Comparison of ENCODE assay signal across 11 cellular contexts in the genomic region with DNA sequence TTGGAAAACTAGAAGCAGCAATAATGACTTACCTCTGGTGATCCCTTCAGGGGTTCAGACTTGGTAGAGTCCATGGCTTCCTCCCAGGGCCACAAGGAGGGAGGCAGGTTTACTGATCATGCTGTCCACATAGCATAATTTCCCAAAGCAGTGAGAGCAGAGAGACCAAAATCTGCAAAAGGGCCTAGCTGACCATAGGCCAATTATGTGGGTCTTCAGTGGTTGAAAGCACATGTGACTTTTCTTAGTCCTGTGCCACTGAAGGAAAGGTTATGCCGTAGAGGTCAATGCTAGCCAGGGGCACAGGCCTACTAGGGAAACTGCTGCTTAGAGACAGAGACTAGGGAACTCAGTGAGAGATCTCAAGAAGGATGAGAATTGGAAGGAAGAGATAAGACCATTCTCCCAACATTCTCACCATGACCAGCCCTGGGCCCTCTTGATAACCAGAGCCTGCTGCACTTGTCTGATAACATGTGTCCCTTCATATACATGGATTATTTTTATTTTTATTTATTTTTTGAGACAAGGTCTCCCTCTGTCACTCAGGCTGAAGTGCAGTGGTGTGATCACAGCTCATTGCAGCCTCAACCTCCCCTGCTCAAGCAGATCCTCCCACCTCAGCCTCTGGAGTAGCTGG. TPM values are rescaled to one million over a fixed set of nuclear protein-coding genes. Genes with fewer than 3 reads are reported as not detected.
A peak's percentile ranks its signal among the peaks of the same experiment; 100 is the strongest.
DNase-seq lines count a peak whose midpoint lies in the region; ATAC-seq and TF ChIP-seq lines count a peak whose summit lies in the region.
"Had no signal": no experiment of that assay in that cellular context is flagged by ENCODE, and none has a peak within 500 bp of the region (broad histone marks: within the 10 kb centered on the region; RNA-seq: fewer than 3 reads in every experiment).

No MANE protein-coding gene starts in this region.

- H3K27ac ChIP-seq in CD4-positive, CD25-positive, alpha-beta regulatory T cell (ENCODE audit: insufficient read depth, low read length, poor library complexity, severe bottlenecking) = no peak overlapping the region
- peak overlapping the region; percentile 91 for H3K27ac ChIP-seq in KMS-11

- H3K27me3 Mint-ChIP-seq in CD4-positive, CD25-positive, alpha-beta regulatory T cell = no peaks in the 10 kb centered on the region
- no peaks in the 10 kb centered on the region for H3K27me3 Mint-ChIP-seq in activated T-helper 17 cell treated with anti-CD3 and anti-CD28 coated beads, Interleukin-2, amount 50 U/mL, for 72 hours
- H3K27me3 Mint-ChIP-seq in naive thymus-derived CD8-positive, alpha-beta T cell = peaks cover 0 to 2% (median 0%) of the 10 kb centered on the region in 5 donors

- peaks cover 4% of the 10 kb centered on the region for H3K36me3 ChIP-seq in CD4-positive, CD25-positive, alpha-beta regulatory T cell (ENCODE audit: control insufficient read depth, insufficient read depth, low read length)
- no peaks in the 10 kb centered on the region for H3K36me3 ChIP-seq in KMS-11 (ENCODE audit: insufficient read depth)

- peak overlapping the region; percentile 75; the same call in 1 of the 2 replicates for H3K9ac ChIP-seq in KMS-11

- peak overlapping the region in 3 of 4 donors; percentile 63 to 88 (median 73) for H3K4me3 Mint-ChIP-seq in CD4-positive, CD25-positive, alpha-beta regulatory T cell
- H3K4me3 Mint-ChIP-seq in activated T-helper 17 cell treated with anti-CD3 and anti-CD28 coated beads, Interleukin-2, amount 50 U/mL, for 72 hours = peak overlapping the region; percentile 97
- peak overlapping the region in 7 of 10 donors; percentile 6 to 77 (median 57) for H3K4me3 Mint-ChIP-seq in naive thymus-derived CD8-positive, alpha-beta T cell

- H3K27ac Mint-ChIP-seq in CD4-positive, CD25-positive, alpha-beta regulatory T cell = peak overlapping the region in 1 of 3 donors; percentile 71
- no peak overlapping the region for H3K27ac Mint-ChIP-seq in activated T-helper 17 cell treated with anti-CD3 and anti-CD28 coated beads, Interleukin-2, amount 50 U/mL, for 72 hours
- peak overlapping the region in 8 of 10 donors; percentile 66 to 86 (median 78) for H3K27ac Mint-ChIP-seq in naive thymus-derived CD8-positive, alpha-beta T cell

- TF ChIP-seq CTCF in KMS-11 (conservative IDR thresholded peaks at IDR 0.05; ENCODE audit: low read depth, low read length) = no peak

- H4K20me1 ChIP-seq in KMS-11 (ENCODE audit: insufficient read depth) = no peaks in the 10 kb centered on the region

- no peak for ATAC-seq in CD4-positive, CD25-positive, alpha-beta regulatory T cell (ENCODE audit: low read depth in 2 of 2)
- no peak for ATAC-seq in activated T-helper 17 cell treated with anti-CD3 and anti-CD28 coated beads, Interleukin-2, amount 50 U/mL, for 72 hours (replicated peaks)
- no peak for ATAC-seq in naive thymus-derived CD8-positive, alpha-beta T cell
- ATAC-seq in GM21529 (IDR thresholded peaks at IDR 0.05; ENCODE audit: unreplicated experiment) = no peak
- ATAC-seq in GM18498 (IDR thresholded peaks at IDR 0.05; ENCODE audit: unreplicated experiment) = no peak
- ATAC-seq in GM19395 (IDR thresholded peaks at IDR 0.05; ENCODE audit: unreplicated experiment) = no peak

- peak overlapping the region; percentile 43 for H2AFZ ChIP-seq in KMS-11 (ENCODE audit: low read depth)

- no peak for DNase-seq in CD4-positive, CD25-positive, alpha-beta regulatory T cell
- DNase-seq in naive thymus-derived CD8-positive, alpha-beta T cell = no peak
- DNase-seq in stimulated activated CD4-positive, alpha-beta T cell treated with anti-CD3 and anti-CD28 coated beads, Interleukin-12 subunit alpha, Interleukin-12 subunit beta, amount 100 ng/mL, for 4 hours = no peak
- DNase-seq: cerebellar nuclear complex; NCI-H774; stimulated activated CD4-positive, alpha-beta T cell treated with anti-CD3 and anti-CD28 coated beads, Interleukin-4, amount 100 ng/mL, for 4 hours had no signal

- no peaks in the 10 kb centered on the region for H3K9me3 ChIP-seq in CD4-positive, CD25-positive, alpha-beta regulatory T cell (ENCODE audit: control insufficient read depth in 2 of 2, low read length in 2 of 2)

- H3K4me1 ChIP-seq in CD4-positive, CD25-positive, alpha-beta regulatory T cell (ENCODE audit: control insufficient read depth, insufficient read depth, low read length, poor library complexity, severe bottlenecking) = peaks cover 37% of the 10 kb centered on the region
- peaks cover 45% of the 10 kb centered on the region for H3K4me1 ChIP-seq in KMS-11 (ENCODE audit: low read depth, poor library complexity, severe bottlenecking)

- H3K4me2 ChIP-seq in KMS-11 = peak overlapping the region; percentile 23

- no peaks in the 10 kb centered on the region for H3K9me3 Mint-ChIP-seq in CD4-positive, CD25-positive, alpha-beta regulatory T cell
- H3K9me3 Mint-ChIP-seq in activated T-helper 17 cell treated with anti-CD3 and anti-CD28 coated beads, Interleukin-2, amount 50 U/mL, for 72 hours = no peaks in the 10 kb centered on the region
- H3K9me3 Mint-ChIP-seq in naive thymus-derived CD8-positive, alpha-beta T cell = no peaks in the 10 kb centered on the region

- H3K36me3 Mint-ChIP-seq in CD4-positive, CD25-positive, alpha-beta regulatory T cell = no peaks in the 10 kb centered on the region
- peaks cover 33% of the 10 kb centered on the region for H3K36me3 Mint-ChIP-seq in activated T-helper 17 cell treated with anti-CD3 and anti-CD28 coated beads, Interleukin-2, amount 50 U/mL, for 72 hours (ENCODE audit: low read depth)
- peaks cover 0 to 10% (median 0%) of the 10 kb centered on the region in 3 donors for H3K36me3 Mint-ChIP-seq in naive thymus-derived CD8-positive, alpha-beta T cell

- H3K4me3 ChIP-seq in CD4-positive, CD25-positive, alpha-beta regulatory T cell (ENCODE audit: low read depth, low read length) = no peak overlapping the region
- no peak overlapping the region for H3K4me3 ChIP-seq in KMS-11 (IDR thresholded peaks at IDR 0.05; ENCODE audit: insufficient read depth, low read depth, low read length)

- peaks cover 13% of the 10 kb centered on the region for H3K79me2 ChIP-seq in KMS-11 (ENCODE audit: insufficient read depth, low read depth)

- POLR2A ChIA-PET in naive thymus-derived CD8-positive, alpha-beta T cell (lab: Charles Lee) = no interaction called here

- H3K4me1 Mint-ChIP-seq in CD4-positive, CD25-positive, alpha-beta regulatory T cell = peaks cover 25 to 56% (median 41%) of the 10 kb centered on the region in 4 donors
- H3K4me1 Mint-ChIP-seq in activated T-helper 17 cell treated with anti-CD3 and anti-CD28 coated beads, Interleukin-2, amount 50 U/mL, for 72 hours = peaks cover 43% of the 10 kb centered on the region
- H3K4me1 Mint-ChIP-seq in naive thymus-derived CD8-positive, alpha-beta T cell = peaks cover 29 to 56% (median 53%) of the 10 kb centered on the region in 4 donors

- no peaks in the 10 kb centered on the region for H3K27me3 ChIP-seq in CD4-positive, CD25-positive, alpha-beta regulatory T cell (ENCODE audit: control insufficient read depth, insufficient read depth, low read length)
- H3K27me3 ChIP-seq in KMS-11 (ENCODE audit: insufficient read depth, low read depth) = no peaks in the 10 kb centered on the region

RNA-seq across cellular contexts. Expression of a gene that starts 2.0 kb away (rescaled TPM):
- total RNA-seq in CD4-positive, CD25-positive, alpha-beta regulatory T cell = 49.9 TPM
- polyA plus RNA-seq in CD4-positive, CD25-positive, alpha-beta regulatory T cell = 1 to 10 TPM; 1.5 to 4.0 (median 2.3) TPM
- total RNA-seq in activated T-helper 17 cell treated with anti-CD3 and anti-CD28 coated beads, Interleukin-2, amount 50 U/mL, for 72 hours = 10 to 100 TPM; 64.2 to 67.3 TPM
- total RNA-seq in naive thymus-derived CD8-positive, alpha-beta T cell = 10 to 100 TPM; 71.6 to 75.7 TPM
- 1 to 10 TPM; 1.1 to 2.6 (median 1.7) TPM for polyA plus RNA-seq in naive thymus-derived CD8-positive, alpha-beta T cell

RNA-seq across cellular contexts. Expression of a gene that starts 4.5 kb away (rescaled TPM):
- 24.8 TPM for total RNA-seq in CD4-positive, CD25-positive, alpha-beta regulatory T cell
- polyA plus RNA-seq in CD4-positive, CD25-positive, alpha-beta regulatory T cell = 10 to 100 TPM; 28.9 to 38.6 (median 32.1) TPM
- total RNA-seq in activated T-helper 17 cell treated with anti-CD3 and anti-CD28 coated beads, Interleukin-2, amount 50 U/mL, for 72 hours = 10 to 100 TPM; 44.4 to 44.7 TPM
- 10 to 100 TPM; 30.3 to 32.9 TPM for total RNA-seq in naive thymus-derived CD8-positive, alpha-beta T cell
- 10 to 100 TPM; 12.5 to 19.6 (median 17.9) TPM for polyA plus RNA-seq in naive thymus-derived CD8-positive, alpha-beta T cell

RNA-seq across cellular contexts. Expression of a gene that starts 13.7 kb away (rescaled TPM):
- 0.15 TPM for total RNA-seq in CD4-positive, CD25-positive, alpha-beta regulatory T cell
- 1 to 10 TPM in 1 of 4 donors, under 1 TPM in 3; 0.76 to 1.4 (median 0.95) TPM for polyA plus RNA-seq in CD4-positive, CD25-positive, alpha-beta regulatory T cell
- total RNA-seq in activated T-helper 17 cell treated with anti-CD3 and anti-CD28 coated beads, Interleukin-2, amount 50 U/mL, for 72 hours = under 1 TPM; 0.09 to 0.66 TPM
- total RNA-seq in naive thymus-derived CD8-positive, alpha-beta T cell = not detected
- 1 to 10 TPM in 1 of 3 donors, under 1 TPM in 2; 0.44 to 1.1 (median 0.86) TPM for polyA plus RNA-seq in naive thymus-derived CD8-positive, alpha-beta T cell

RNA-seq across cellular contexts. Expression of a gene that starts 55.1 kb away (rescaled TPM):
- 13.9 TPM for total RNA-seq in CD4-positive, CD25-positive, alpha-beta regulatory T cell
- polyA plus RNA-seq in CD4-positive, CD25-positive, alpha-beta regulatory T cell = 10 to 100 TPM; 10.4 to 14.7 (median 10.8) TPM
- 10 to 100 TPM; 55.5 to 67.8 TPM for total RNA-seq in activated T-helper 17 cell treated with anti-CD3 and anti-CD28 coated beads, Interleukin-2, amount 50 U/mL, for 72 hours
- total RNA-seq in naive thymus-derived CD8-positive, alpha-beta T cell = 10 to 100 TPM; 22.9 to 26.5 TPM
- polyA plus RNA-seq in naive thymus-derived CD8-positive, alpha-beta T cell = 10 to 100 TPM in 2 of 3 donors, 1 to 10 TPM in 1; 5.9 to 18.9 (median 11.6) TPM

RNA-seq across cellular contexts. Expression of a gene that starts 55.3 kb away (rescaled TPM):
- total RNA-seq in CD4-positive, CD25-positive, alpha-beta regulatory T cell = 56.8 TPM
- polyA plus RNA-seq in CD4-positive, CD25-positive, alpha-beta regulatory T cell = 10 to 100 TPM in 1 of 4 donors, 1 to 10 TPM in 3; 5.5 to 10.9 (median 8.1) TPM
- total RNA-seq in activated T-helper 17 cell treated with anti-CD3 and anti-CD28 coated beads, Interleukin-2, amount 50 U/mL, for 72 hours = 100 to 1,000 TPM in 1 of 2 donors, 10 to 100 TPM in 1; 67.3 to 109 TPM
- 10 to 100 TPM; 43.4 to 51.6 TPM for total RNA-seq in naive thymus-derived CD8-positive, alpha-beta T cell
- 1 to 10 TPM; 5.1 to 8.7 (median 7.5) TPM for polyA plus RNA-seq in naive thymus-derived CD8-positive, alpha-beta T cell
